ENCODE assay signal across 22 cellular contexts in genomic region chr22:27240298-27240885, GRCh38.
DNase-seq lines count a peak whose midpoint lies in the region; ATAC-seq and TF ChIP-seq lines count a peak whose summit lies in the region.
"Had no signal": no experiment of that assay in that cellular context is flagged by ENCODE, and none has a peak within 500 bp of the region (broad histone marks: within the 10 kb centered on the region; RNA-seq: fewer than 3 reads in every experiment).

No MANE protein-coding gene starts in this region.

- H3K4me3 ChIP-seq in MG63 = no peak overlapping the region
- no peak overlapping the region for H3K4me3 ChIP-seq in brain microvascular endothelial cell (ENCODE audit: low read depth, low read length)
- H3K4me3 ChIP-seq in tibial artery = no peak overlapping the region
- H3K4me3 ChIP-seq: gastroesophageal sphincter, HAP-1, suprapubic skin had no signal

- DNase-seq in MG63 (peak; percentile 54), brain microvascular endothelial cell (no peak), tibial artery (peak in 1 of 2 donors; percentile 48), NCI-H524 treated with DMSO at 0.1 percent for 48 hours (lab: John Stamatoyannopoulos, UW) (no peak)
- DNase-seq: activated CD4-positive, alpha-beta T cell treated with anti-CD3 and anti-CD28 coated beads, Interleukin-2, amount 50 U/mL, for 4 hours; activated CD8-positive, alpha-beta memory T cell treated with anti-CD3 and anti-CD28 coated beads, Interleukin-2, amount 50 U/mL, for 4 hours; activated effector memory CD4-positive, alpha-beta T cell treated with Interleukin-2 at 50 U/mL for 16 hours; activated naive CD8-positive, alpha-beta T cell treated with anti-CD3 and anti-CD28 coated beads, Interleukin-2, amount 10 ng/mL, durations not matched to agents 7 days and 5 days; AML-193; EL; naive B cell; NCI-H1436; NCI-H524; stimulated activated CD4-positive, alpha-beta T cell treated with anti-CD3 and anti-CD28 coated beads, Interleukin-2, amount 100 ng/mL, for 24 hours; WERI-Rb-1 had no signal

- in situ Hi-C loops in brain microvascular endothelial cell (cut with HindIII; ENCODE audit: low pct_ligation_motif_present, low sequenced_read_pairs) = no loop called here

- no peaks in the 10 kb centered on the region for H3K36me3 Mint-ChIP-seq in nephron (ENCODE audit: low read depth)
- H3K36me3 Mint-ChIP-seq: activated naive CD8-positive, alpha-beta T cell treated with anti-CD3 and anti-CD28 coated beads, Interleukin-2, amount 10 ng/mL, durations not matched to agents 7 days and 5 days; naive B cell; stimulated activated effector memory CD8-positive, alpha-beta T cell treated with anti-CD3 and anti-CD28 coated beads, Interleukin-12 subunit alpha, Interleukin-12 subunit beta, amount 100 ng/mL, for 72 hours had no signal

- H3K36me3 ChIP-seq in MG63 (no peaks in the 10 kb centered on the region), brain microvascular endothelial cell (replicated peaks) (no peaks in the 10 kb centered on the region), tibial artery (no peaks in the 10 kb centered on the region)
- H3K36me3 ChIP-seq: gastroesophageal sphincter, HAP-1, suprapubic skin, WERI-Rb-1 had no signal

- peaks cover 0 to 38% (median 27%) of the 10 kb centered on the region in 4 donors for H3K4me1 ChIP-seq in tibial artery
- H3K4me1 ChIP-seq: HAP-1 had no signal

- H3K27ac ChIP-seq in brain microvascular endothelial cell (peak overlapping the region; percentile 95), tibial artery (peak overlapping the region; percentile 29 to 70)
- H3K27ac ChIP-seq: suprapubic skin, WERI-Rb-1 had no signal

- ATAC-seq in GM21786 (IDR thresholded peaks at IDR 0.05; ENCODE audit: unreplicated experiment) (no peak), HG02981 (IDR thresholded peaks at IDR 0.05; ENCODE audit: unreplicated experiment) (no peak)
- ATAC-seq: gastroesophageal sphincter; stimulated activated effector memory CD8-positive, alpha-beta T cell treated with anti-CD3 and anti-CD28 coated beads, Interleukin-12 subunit alpha, Interleukin-12 subunit beta, amount 100 ng/mL, for 72 hours had no signal

- H3K4me3 Mint-ChIP-seq in nephron = no peak overlapping the region
- H3K4me3 Mint-ChIP-seq: activated naive CD8-positive, alpha-beta T cell treated with anti-CD3 and anti-CD28 coated beads, Interleukin-2, amount 10 ng/mL, durations not matched to agents 7 days and 5 days; naive B cell; stimulated activated effector memory CD8-positive, alpha-beta T cell treated with anti-CD3 and anti-CD28 coated beads, Interleukin-12 subunit alpha, Interleukin-12 subunit beta, amount 100 ng/mL, for 72 hours had no signal

- H3K9me3 ChIP-seq in MG63 (no peaks in the 10 kb centered on the region), tibial artery (peaks cover 0 to 2% (median 0%) of the 10 kb centered on the region in 3 donors)
- H3K9me3 ChIP-seq: gastroesophageal sphincter, HAP-1, suprapubic skin had no signal

- no peaks in the 10 kb centered on the region for H3K9me3 Mint-ChIP-seq in nephron
- H3K9me3 Mint-ChIP-seq: activated naive CD8-positive, alpha-beta T cell treated with anti-CD3 and anti-CD28 coated beads, Interleukin-2, amount 10 ng/mL, durations not matched to agents 7 days and 5 days; stimulated activated effector memory CD8-positive, alpha-beta T cell treated with anti-CD3 and anti-CD28 coated beads, Interleukin-12 subunit alpha, Interleukin-12 subunit beta, amount 100 ng/mL, for 72 hours had no signal

- H3K27me3 Mint-ChIP-seq in nephron (ENCODE audit: low read depth) = peaks cover 4% of the 10 kb centered on the region
- H3K27me3 Mint-ChIP-seq: activated naive CD8-positive, alpha-beta T cell treated with anti-CD3 and anti-CD28 coated beads, Interleukin-2, amount 10 ng/mL, durations not matched to agents 7 days and 5 days had no signal

- peak overlapping the region in 2 of 3 experiments; percentile 78 to 97 for H3K27ac Mint-ChIP-seq in nephron
- H3K27ac Mint-ChIP-seq: activated naive CD8-positive, alpha-beta T cell treated with anti-CD3 and anti-CD28 coated beads, Interleukin-2, amount 10 ng/mL, durations not matched to agents 7 days and 5 days; naive B cell; stimulated activated effector memory CD8-positive, alpha-beta T cell treated with anti-CD3 and anti-CD28 coated beads, Interleukin-12 subunit alpha, Interleukin-12 subunit beta, amount 100 ng/mL, for 72 hours had no signal

- TF ChIP-seq CTCF in brain microvascular endothelial cell (IDR thresholded peaks at IDR 0.05; ENCODE audit: low read depth, low read length, missing control alignments) (no peak), nephron (IDR thresholded peaks at IDR 0.05; ENCODE audit: unreplicated experiment in 3 of 3) (no peak), tibial artery (IDR thresholded peaks at IDR 0.05) (no peak)

- intact Hi-C loops in tibial artery (cut with DNase I; ENCODE audit: low total_unique reads) = no loop called here

- H3K4me1 Mint-ChIP-seq in nephron = peaks cover 74% of the 10 kb centered on the region
- H3K4me1 Mint-ChIP-seq: activated naive CD8-positive, alpha-beta T cell treated with anti-CD3 and anti-CD28 coated beads, Interleukin-2, amount 10 ng/mL, durations not matched to agents 7 days and 5 days; naive B cell; stimulated activated effector memory CD8-positive, alpha-beta T cell treated with anti-CD3 and anti-CD28 coated beads, Interleukin-12 subunit alpha, Interleukin-12 subunit beta, amount 100 ng/mL, for 72 hours had no signal

- no peaks in the 10 kb centered on the region for H3K27me3 ChIP-seq in MG63
- H3K27me3 ChIP-seq in brain microvascular endothelial cell (replicated peaks) = no peaks in the 10 kb centered on the region
- no peaks in the 10 kb centered on the region for H3K27me3 ChIP-seq in tibial artery
- H3K27me3 ChIP-seq: gastroesophageal sphincter had no signal
